17 cellular contexts compared by ENCODE assay signal in genomic region chr16:85970016-85970711, GRCh38.
DNase-seq lines count a peak whose midpoint lies in the region; ATAC-seq and TF ChIP-seq lines count a peak whose summit lies in the region.
"Had no signal": no experiment of that assay in that cellular context is flagged by ENCODE, and none has a peak within 500 bp of the region (broad histone marks: within the 10 kb centered on the region; RNA-seq: fewer than 3 reads in every experiment).

No MANE protein-coding gene starts in this region.

- H3K4me1 Mint-ChIP-seq in Caco-2 (ENCODE audit: low read depth, unreplicated experiment) = peaks cover 49% of the 10 kb centered on the region
- peaks cover 32% of the 10 kb centered on the region for H3K4me1 Mint-ChIP-seq in chondrocyte (ENCODE audit: low read depth)

- intact Hi-C loops in Caco-2 (cut with micrococcal nuclease; ENCODE audit: unreplicated experiment) (no loop called here), right cardiac atrium (cut with DNase I) (no loop called here)

- H4K8ac ChIP-seq in trophoblast cell (ENCODE audit: low read depth, low read length) = peak overlapping the region; percentile 51

- H2AK5ac ChIP-seq in trophoblast cell (ENCODE audit: low read length) = peak overlapping the region; percentile 86

- DNase-seq in Caco-2 = no peak
- peak; percentile 55 for DNase-seq in chondrocyte (ENCODE audit: low spot score)
- DNase-seq in trophoblast cell = no peak
- no peak for DNase-seq in BE2C
- no peak for DNase-seq in right cardiac atrium
- DNase-seq in DMS114 treated with DMSO at 0.1 percent for 48 hours (lab: John Stamatoyannopoulos, UW; ENCODE audit: unreplicated experiment) = no peak
- DNase-seq: CD4-positive, CD25-positive, alpha-beta regulatory T cell; DMS79 treated with DMSO at 0.1 percent for 48 hours; NCI-H187; NCI-H446; NCI-H69; NK-92 treated with Interleukin-12 subunit alpha and Interleukin-12 subunit beta, amount 100 ng/mL, for 24 hours had no signal

- no TSS peak for BruUV-seq in Caco-2 (replicated peaks; lab: Mats Ljungman, UMichigan)

- H3K4me2 ChIP-seq in OCI-LY3 (ENCODE audit: low read length) = peak overlapping the region; percentile 62
- H3K4me2 ChIP-seq in trophoblast cell (ENCODE audit: low read length) = peak overlapping the region; percentile 36
- H3K4me2 ChIP-seq: GM23338 had no signal

- CTCF ChIA-PET in Caco-2 (lab: Charles Lee) = interaction anchor here (1.3 to 1.6 kb wide), 2 partner anchors 17 to 151 kb away, joined by 3 to 4 read pairs; no protein-coding TSS in a partner anchor

- peak overlapping the region; percentile 98 for H2BK120ac ChIP-seq in trophoblast cell (ENCODE audit: insufficient read depth, low read length, poor library complexity)

- ATAC-seq in right cardiac atrium (no peak), HG03097 (IDR thresholded peaks at IDR 0.05; ENCODE audit: low FRiP score, unreplicated experiment) (no peak)
- ATAC-seq: HCT116 had no signal

- no peak overlapping the region for H3K9ac ChIP-seq in OCI-LY3 (ENCODE audit: low read length)
- H3K9ac ChIP-seq in trophoblast cell (ENCODE audit: low read length) = no peak overlapping the region

- H3K4me3 ChIP-seq in Caco-2 (ENCODE audit: low read depth, low read length) (no peak overlapping the region), OCI-LY3 (ENCODE audit: low read length) (peak overlapping the region; percentile 14; the same call in 1 of the 2 replicates), trophoblast cell (ENCODE audit: low read depth, low read length) (no peak overlapping the region), BE2C (ENCODE audit: low read depth, low read length) (no peak overlapping the region), right cardiac atrium (ENCODE audit: low read length) (no peak overlapping the region)
- H3K4me3 ChIP-seq: GM23338 had no signal

- H4K20me1 ChIP-seq in OCI-LY3 (ENCODE audit: insufficient read depth, low read length) = no peaks in the 10 kb centered on the region

- H3K36me3 ChIP-seq in Caco-2 (ENCODE audit: control insufficient read depth, insufficient read depth, low read length) (no peaks in the 10 kb centered on the region), OCI-LY3 (replicated peaks; ENCODE audit: low read depth, low read length) (no peaks in the 10 kb centered on the region), trophoblast cell (ENCODE audit: control insufficient read depth in 1 of 2, insufficient read depth in 2 of 2, low read length in 2 of 2) (no peaks in the 10 kb centered on the region), BE2C (no peaks in the 10 kb centered on the region)

- H3K4ac ChIP-seq in trophoblast cell (ENCODE audit: low read depth, low read length) = peak overlapping the region; percentile 49

- H3K18ac ChIP-seq in trophoblast cell (ENCODE audit: low read length) = peak overlapping the region; percentile 79

- peak overlapping the region; percentile 26 for H4K12ac ChIP-seq in trophoblast cell (ENCODE audit: low read depth, low read length)

- H3K27me3 ChIP-seq in Caco-2 (replicated peaks; ENCODE audit: control insufficient read depth, insufficient read depth, low read length) = no peaks in the 10 kb centered on the region
- peaks cover 43% of the 10 kb centered on the region for H3K27me3 ChIP-seq in OCI-LY3 (ENCODE audit: low read depth, low read length)
- no peaks in the 10 kb centered on the region for H3K27me3 ChIP-seq in trophoblast cell (ENCODE audit: insufficient read depth, low read length)
- H3K27me3 ChIP-seq in BE2C = peaks cover 31% of the 10 kb centered on the region
- no peaks in the 10 kb centered on the region for H3K27me3 ChIP-seq in right cardiac atrium (ENCODE audit: control insufficient read depth, insufficient read depth)

- peaks cover 22% of the 10 kb centered on the region for H3K79me1 ChIP-seq in trophoblast cell (ENCODE audit: low read length)

- no peak overlapping the region for H3K27ac ChIP-seq in OCI-LY3 (ENCODE audit: low read length)
- peak overlapping the region; percentile 86 for H3K27ac ChIP-seq in trophoblast cell (ENCODE audit: low read depth, low read length)
- H3K27ac ChIP-seq in right cardiac atrium (ENCODE audit: low read length) = no peak overlapping the region
- H3K27ac ChIP-seq: RWPE1 had no signal

- H3K4me1 ChIP-seq in Caco-2 (peaks cover 48% of the 10 kb centered on the region), OCI-LY3 (ENCODE audit: low read length) (peaks cover 45% of the 10 kb centered on the region), trophoblast cell (ENCODE audit: control insufficient read depth in 1 of 2, insufficient read depth in 2 of 2, low read length in 2 of 2) (peaks cover 21 to 35% of the 10 kb centered on the region in 2 experiments), BE2C (no peaks in the 10 kb centered on the region), right cardiac atrium (ENCODE audit: control insufficient read depth, insufficient read depth, low read length) (no peaks in the 10 kb centered on the region)

- H3K14ac ChIP-seq in trophoblast cell (ENCODE audit: low read length) = peak overlapping the region; percentile 86

- no CpG with 5 or more reads among the region's 14 CpGs for WGBS in trophoblast cell (ENCODE audit: extremely low coverage, insufficient coverage, insufficient read length)
- whole genome bisulfite sequencing in right cardiac atrium = 71% methylated on average over 14 of the region's 14 CpGs

- peak overlapping the region; percentile 95 for H4K91ac ChIP-seq in trophoblast cell (ENCODE audit: low read depth, low read length)

- POLR2A ChIA-PET in Caco-2 (lab: Charles Lee) = no interaction called here

- H3K27ac Mint-ChIP-seq in Caco-2 (ENCODE audit: unreplicated experiment) (peak overlapping the region; percentile 47), chondrocyte (ENCODE audit: unreplicated experiment) (no peak overlapping the region)
- H3K27ac Mint-ChIP-seq: GM23338 had no signal

- H2AFZ ChIP-seq in OCI-LY3 (ENCODE audit: low read depth, low read length) (no peak overlapping the region), trophoblast cell (ENCODE audit: insufficient read depth, low read length, poor library complexity) (peak overlapping the region; percentile 24)

- H3K36me3 Mint-ChIP-seq in Caco-2 (ENCODE audit: insufficient read depth, unreplicated experiment) = peaks cover 21% of the 10 kb centered on the region
- H3K36me3 Mint-ChIP-seq in chondrocyte (ENCODE audit: low read depth) = no peaks in the 10 kb centered on the region
- H3K36me3 Mint-ChIP-seq: CD4-positive, CD25-positive, alpha-beta regulatory T cell had no signal

- TF ChIP-seq CTCF in Caco-2 (IDR thresholded peaks at IDR 0.05; ENCODE audit: insufficient read depth in 1 of 2, low read depth in 1 of 2, low read length in 1 of 2, severe bottlenecking in 1 of 2, unreplicated experiment in 1 of 2) (no peak), OCI-LY3 (IDR thresholded peaks at IDR 0.05; ENCODE audit: low read depth, low read length) (no peak), chondrocyte (IDR thresholded peaks at IDR 0.05) (no peak), BE2C (IDR thresholded peaks at IDR 0.05; ENCODE audit: low read depth, low read length) (no peak)

- H3K4me3 Mint-ChIP-seq in Caco-2 (ENCODE audit: unreplicated experiment) = no peak overlapping the region
- H3K4me3 Mint-ChIP-seq in chondrocyte (ENCODE audit: unreplicated experiment) = no peak overlapping the region
- H3K4me3 Mint-ChIP-seq: CD4-positive, CD25-positive, alpha-beta regulatory T cell; GM23338 had no signal

- peak overlapping the region; percentile 91 for H2BK5ac ChIP-seq in trophoblast cell (ENCODE audit: low read depth, low read length, poor library complexity)

- H3K9me3 ChIP-seq in Caco-2 = peaks cover 3% of the 10 kb centered on the region; the same call in 1 of the 2 replicates
- H3K9me3 ChIP-seq in OCI-LY3 (ENCODE audit: insufficient read depth, low read length) = 0 out of 2 replicates have a peak, but pooled peaks cover 5% of the 10 kb centered on the region
- H3K9me3 ChIP-seq in trophoblast cell (ENCODE audit: insufficient read depth, low read depth, low read length) = peaks cover 3% of the 10 kb centered on the region
- H3K9me3 ChIP-seq in BE2C = no peaks in the 10 kb centered on the region; the same call in 1 of the 2 replicates
- H3K9me3 ChIP-seq in right cardiac atrium (ENCODE audit: control insufficient read depth, low read length) = no peaks in the 10 kb centered on the region

- no peaks in the 10 kb centered on the region for H3K79me2 ChIP-seq in OCI-LY3 (ENCODE audit: low read length)
- peaks cover 4% of the 10 kb centered on the region for H3K79me2 ChIP-seq in trophoblast cell (ENCODE audit: control insufficient read depth, insufficient read depth, low read length, poor library complexity)

- H3K23ac ChIP-seq in trophoblast cell (ENCODE audit: low read length) = no peak overlapping the region

- H2BK12ac ChIP-seq in trophoblast cell (ENCODE audit: low read length) = peak overlapping the region; percentile 90

- no peaks in the 10 kb centered on the region for H3K27me3 Mint-ChIP-seq in Caco-2 (ENCODE audit: insufficient read depth, unreplicated experiment)
- H3K27me3 Mint-ChIP-seq in chondrocyte (ENCODE audit: low read depth) = peaks cover 36% of the 10 kb centered on the region
- H3K27me3 Mint-ChIP-seq: CD4-positive, CD25-positive, alpha-beta regulatory T cell had no signal

- H3K9me3 Mint-ChIP-seq in Caco-2 (ENCODE audit: unreplicated experiment) (peaks cover 10% of the 10 kb centered on the region), chondrocyte (ENCODE audit: low read depth) (no peaks in the 10 kb centered on the region)
